8 cellular contexts compared by ENCODE assay signal in genomic region chr19:2455481-2456300, GRCh38. TPM values are rescaled to one million over a fixed set of nuclear protein-coding genes. Genes with fewer than 3 reads are reported as not detected.
A peak's percentile ranks its signal among the peaks of the same experiment; 100 is the strongest.
DNase-seq lines count a peak whose midpoint lies in the region; ATAC-seq and TF ChIP-seq lines count a peak whose summit lies in the region.

No MANE protein-coding gene starts in this region.

- H3K79me2 ChIP-seq in MM.1S (ENCODE audit: low read length): peaks cover 64% of the 10 kb centered on the region

- H3F3A ChIP-seq in MM.1S (ENCODE audit: insufficient read depth, low read length): peaks cover 8% of the 10 kb centered on the region; the same call in 1 of the 2 replicates

- no peaks in the 10 kb centered on the region for H3K36me3 Mint-ChIP-seq in glutamatergic neuron (ENCODE audit: unreplicated experiment)

- H3K27me3 Mint-ChIP-seq in glutamatergic neuron (ENCODE audit: unreplicated experiment): peaks cover 2% of the 10 kb centered on the region

- peak; percentile 38 for ATAC-seq in GM21447 (IDR thresholded peaks at IDR 0.05; ENCODE audit: unreplicated experiment)
- ATAC-seq in sciatic nerve: peak; percentile 20

- H3K4me1 ChIP-seq in MM.1S (ENCODE audit: low read length): peaks cover 7% of the 10 kb centered on the region; the same call in 1 of the 2 replicates

- peak overlapping the region; percentile 39; the same call in 1 of the 2 replicates for H3K27ac ChIP-seq in MM.1S (ENCODE audit: low read length)

- intact Hi-C loops in sciatic nerve (cut with DNase I): no loop called here

- DNase-seq in COR-L47 (lab: John Stamatoyannopoulos, UW): peak; percentile 18
- DNase-seq in MM.1S: peak; percentile 62
- peak; percentile 58 for DNase-seq in activated gamma-delta T cell (lab: John Stamatoyannopoulos, UW)
- DNase-seq in glutamatergic neuron: no peak
- peak; percentile 77 for DNase-seq in sciatic nerve (ENCODE audit: low spot score)
- no peak for DNase-seq in NCI-H446 treated with DMSO at 0.1 percent for 48 hours (lab: John Stamatoyannopoulos, UW)
- DNase-seq in inferior parietal cortex (ENCODE audit: extremely low spot score): no peak

- peak overlapping the region; percentile 6; the same call in 1 of the 2 replicates for H2AFZ ChIP-seq in MM.1S (ENCODE audit: low read length)

- H3K4me2 ChIP-seq in MM.1S (ENCODE audit: low read depth, low read length): peak overlapping the region; percentile 87

- peak overlapping the region; percentile 98 for H3K4me3 ChIP-seq in MM.1S (ENCODE audit: low read length)

- peaks cover 8% of the 10 kb centered on the region for H3K9me3 Mint-ChIP-seq in glutamatergic neuron (ENCODE audit: unreplicated experiment)

- H3K9me2 ChIP-seq in MM.1S (replicated peaks; ENCODE audit: insufficient read depth, low read length): no peaks in the 10 kb centered on the region

- peak overlapping the region; percentile 83 for H3K4me3 Mint-ChIP-seq in glutamatergic neuron (ENCODE audit: unreplicated experiment)

- peaks cover 20% of the 10 kb centered on the region for H4K20me1 ChIP-seq in MM.1S (ENCODE audit: insufficient read depth, low read length)

- no peak for TF ChIP-seq CTCF in MM.1S (IDR thresholded peaks at IDR 0.05; ENCODE audit: low read length)
- no peak for TF ChIP-seq CTCF in glutamatergic neuron (IDR thresholded peaks at IDR 0.05; ENCODE audit: partially characterized antibody, unreplicated experiment)

- H3K4me1 Mint-ChIP-seq in glutamatergic neuron (ENCODE audit: low read depth, unreplicated experiment): no peaks in the 10 kb centered on the region

- H3K36me3 ChIP-seq in MM.1S (replicated peaks; ENCODE audit: insufficient read depth, low read length): no peaks in the 10 kb centered on the region

- peak overlapping the region; percentile 98 for H3K9ac ChIP-seq in MM.1S (ENCODE audit: low read length)

- H3K9me3 ChIP-seq in MM.1S (replicated peaks; ENCODE audit: insufficient read depth, low read length): no peaks in the 10 kb centered on the region

- no peak overlapping the region for H3K27ac Mint-ChIP-seq in glutamatergic neuron (ENCODE audit: unreplicated experiment)

- no peaks in the 10 kb centered on the region for H3K27me3 ChIP-seq in MM.1S (replicated peaks; ENCODE audit: insufficient read depth, low read length)

RNA-seq across cellular contexts. Expression of gene LMNB2, which starts 1.1 kb away (rescaled TPM):
- 45.8 TPM for total RNA-seq in glutamatergic neuron (ENCODE audit: unreplicated experiment)
- 16.3 TPM for total RNA-seq in sciatic nerve

RNA-seq across cellular contexts. Expression of gene GADD45B, which starts 20.2 kb away (rescaled TPM):
- total RNA-seq in glutamatergic neuron (ENCODE audit: unreplicated experiment) (3.8 TPM), sciatic nerve (136 TPM)

RNA-seq across cellular contexts. Expression of gene TIMM13, which starts 28.3 kb away (rescaled TPM):
- total RNA-seq in glutamatergic neuron (ENCODE audit: unreplicated experiment) (91.5 TPM), sciatic nerve (37.3 TPM)

Comparison
In these comparisons a context has a peak if more than half of its experiments do, and no peak if none do; other contexts are left out.
1. DNase-seq: peak in COR-L47 (single experiment), MM.1S (single experiment), activated gamma-delta T cell (single experiment) and sciatic nerve (single experiment); none in glutamatergic neuron (single experiment), NCI-H446 treated with DMSO at 0.1 percent for 48 hours (single experiment) and inferior parietal cortex (single experiment).
2. RNA of gene GADD45B, which starts 20.2 kb away (total RNA-seq): 136 TPM in sciatic nerve (single experiment); 3.8 TPM in glutamatergic neuron (single experiment); every median in the first group is over 10 times any median in the second.